ENCODE assay signal across 12 cellular contexts in genomic region chrX:103830848-103831247, GRCh38. TPM values are rescaled to one million over a fixed set of nuclear protein-coding genes. Genes with fewer than 3 reads are reported as not detected.
DNase-seq lines count a peak whose midpoint lies in the region; ATAC-seq and TF ChIP-seq lines count a peak whose summit lies in the region.
"Had no signal": no experiment of that assay in that cellular context is flagged by ENCODE, and none has a peak within 500 bp of the region (broad histone marks: within the 10 kb centered on the region; RNA-seq: fewer than 3 reads in every experiment).

No MANE protein-coding gene starts in this region.

- peak; percentile 38 to 42 for ATAC-seq in left cardiac atrium

- no peaks in the 10 kb centered on the region for H3K9me3 ChIP-seq in osteoblast (ENCODE audit: low read depth, low read length)
- H3K9me3 ChIP-seq: breast epithelium, transverse colon had no signal

- no peak overlapping the region for H3K4me2 ChIP-seq in osteoblast (ENCODE audit: insufficient read depth, low read length)

- no peak for TF ChIP-seq CTCF in osteoblast (IDR thresholded peaks at IDR 0.05; ENCODE audit: extremely low read depth, low read depth, low read length)

- H4K20me1 ChIP-seq in osteoblast (ENCODE audit: insufficient read depth, low read length), result no peaks in the 10 kb centered on the region

- no peak overlapping the region for H3K4me3 ChIP-seq in osteoblast (ENCODE audit: insufficient read depth, low read length)

- H3K27me3 ChIP-seq in osteoblast (ENCODE audit: insufficient read depth, low read length), result peaks cover 35% of the 10 kb centered on the region
- H3K27me3 ChIP-seq: transverse colon had no signal

- DNase-seq in COR-L47 (lab: John Stamatoyannopoulos, UW) (peak; percentile 1), NCI-H510A (lab: John Stamatoyannopoulos, UW) (peak; percentile 4), left cardiac atrium (no peak), osteoblast (ENCODE audit: insufficient read length, low spot score, missing footprints) (peak; percentile 69), NCI-H2081 (lab: John Stamatoyannopoulos, UW) (no peak), NCI-H1417 (lab: John Stamatoyannopoulos, UW) (no peak)
- DNase-seq in activated CD4-positive, alpha-beta T cell treated with anti-CD3 and anti-CD28 coated beads, Interleukin-2, amount 50 U/mL, for 4 hours, result no peak

- intact Hi-C loops in left cardiac atrium (cut with DNase I), result no loop called here

- H3K27ac ChIP-seq in osteoblast (ENCODE audit: low read depth, low read length), result no peak overlapping the region

- no peaks in the 10 kb centered on the region for H3K36me3 ChIP-seq in osteoblast (ENCODE audit: insufficient read depth, low read length)
- H3K36me3 ChIP-seq: breast epithelium, transverse colon had no signal

- H3K4me1 ChIP-seq in osteoblast (ENCODE audit: insufficient read depth, low read length), result no peaks in the 10 kb centered on the region
- H3K4me1 ChIP-seq: breast epithelium, transverse colon had no signal

- no peak overlapping the region for H2AFZ ChIP-seq in osteoblast (ENCODE audit: low read length)

- H3K79me2 ChIP-seq in osteoblast (ENCODE audit: insufficient read depth, low read length), result no peaks in the 10 kb centered on the region

RNA-seq across cellular contexts. Expression of gene RAB9B, which starts 1.2 kb away (rescaled TPM):
- total RNA-seq in left cardiac atrium (10 to 100 TPM; 14.6 to 21.4 TPM), osteoblast (1.1 and 1.8 TPM in 2 replicates)
- total RNA-seq: HT-29 had no signal

RNA-seq across cellular contexts. Expression of gene PLP1, which starts 54.2 kb away (rescaled TPM):
- total RNA-seq in left cardiac atrium, result 10 to 100 TPM in 1 of 2 donors, 1 to 10 TPM in 1; 7.6 to 16.0 TPM
- 0.29 and 0.36 TPM in 2 replicates for total RNA-seq in osteoblast
- total RNA-seq: HT-29, kidney epithelial cell, pulmonary artery endothelial cell had no signal

Comparison
In these comparisons a context has a peak if more than half of its experiments do, and no peak if none do; other contexts are left out.
1. DNase-seq: peak in COR-L47 (single experiment), NCI-H510A (single experiment) and osteoblast (single experiment); none in left cardiac atrium (single experiment), NCI-H2081 (0 of 2), NCI-H1417 (0 of 3) and activated CD4-positive, alpha-beta T cell treated with anti-CD3 and anti-CD28 coated beads, Interleukin-2, amount 50 U/mL, for 4 hours (0 of 2).